Comparison of ENCODE assay signal across 19 cellular contexts in the genomic region with DNA sequence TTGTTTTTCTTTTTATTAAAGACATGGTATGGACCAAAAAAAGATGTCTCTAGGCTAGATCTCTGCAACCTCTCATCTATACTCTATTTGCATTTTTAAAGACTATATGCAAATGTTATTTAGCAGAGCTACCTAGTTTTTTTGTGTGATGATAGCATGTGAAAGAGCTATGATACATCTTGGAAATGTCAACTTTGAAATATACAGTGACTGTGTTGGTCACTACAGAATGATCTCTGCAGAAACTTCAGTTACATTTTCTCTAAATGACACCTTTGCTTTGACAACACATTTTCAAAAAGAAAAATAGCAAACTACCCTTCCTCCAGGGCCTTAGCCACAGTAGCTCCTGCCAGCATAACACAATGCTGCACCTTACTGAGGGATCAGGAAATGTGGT.
DNase-seq lines count a peak whose midpoint lies in the region; ATAC-seq and TF ChIP-seq lines count a peak whose summit lies in the region.
"Had no signal": no experiment of that assay in that cellular context is flagged by ENCODE, and none has a peak within 500 bp of the region (broad histone marks: within the 10 kb centered on the region; RNA-seq: fewer than 3 reads in every experiment).

No MANE protein-coding gene starts in this region.

- H3K4me1 ChIP-seq in right atrium auricular region = no peaks in the 10 kb centered on the region

- H3K27me3 ChIP-seq in right atrium auricular region = no peaks in the 10 kb centered on the region

- peak overlapping the region; percentile 56 for H3K27ac Mint-ChIP-seq in activated naive CD4-positive, alpha-beta T cell treated with anti-CD3 and anti-CD28 coated beads, Interleukin-2, amount 50 U/mL, for 24 hours
- H3K27ac Mint-ChIP-seq in IgD-negative memory B cell (peak overlapping the region in 2 of 3 donors; percentile 56 to 72), natural killer cell (peak overlapping the region; percentile 13 to 35), MCF 10A (ENCODE audit: low read depth, unreplicated experiment) (no peak overlapping the region)
- no peak overlapping the region for H3K27ac Mint-ChIP-seq in stimulated activated naive CD8-positive, alpha-beta T cell treated with anti-CD3 and anti-CD28 coated beads, Interleukin-15, amount 100 ng/mL, for 72 hours

- H3K27me3 Mint-ChIP-seq in activated naive CD4-positive, alpha-beta T cell treated with anti-CD3 and anti-CD28 coated beads, Interleukin-2, amount 50 U/mL, for 24 hours = no peaks in the 10 kb centered on the region
- H3K27me3 Mint-ChIP-seq in IgD-negative memory B cell (no peaks in the 10 kb centered on the region), natural killer cell (ENCODE audit: low read depth in 2 of 2) (no peaks in the 10 kb centered on the region), MCF 10A (ENCODE audit: insufficient read depth, unreplicated experiment) (peaks cover 27% of the 10 kb centered on the region)
- no peaks in the 10 kb centered on the region for H3K27me3 Mint-ChIP-seq in stimulated activated naive CD8-positive, alpha-beta T cell treated with anti-CD3 and anti-CD28 coated beads, Interleukin-15, amount 100 ng/mL, for 72 hours
- H3K27me3 Mint-ChIP-seq: CD4-positive, CD25-positive, alpha-beta regulatory T cell had no signal

- ATAC-seq in natural killer cell = no peak
- peak; percentile 36 for ATAC-seq in stimulated activated naive CD8-positive, alpha-beta T cell treated with anti-CD3 and anti-CD28 coated beads, Interleukin-15, amount 100 ng/mL, for 72 hours

- no peak for DNase-seq in activated naive CD4-positive, alpha-beta T cell (lab: John Stamatoyannopoulos, UW)
- DNase-seq in natural killer cell (no peak), MCF 10A (ENCODE audit: unreplicated experiment) (no peak), right atrium auricular region (ENCODE audit: low spot score) (no peak)
- DNase-seq in stimulated activated naive CD8-positive, alpha-beta T cell treated with anti-CD3 and anti-CD28 coated beads, Interleukin-15, amount 100 ng/mL, for 72 hours = no peak
- DNase-seq: CD4-positive, CD25-positive, alpha-beta regulatory T cell; EL; GF-D8; H7; IMR-90; Karpas-422; NCI-H1417; NCI-H1694 treated with DMSO at 0.1 percent for 48 hours; NCI-H2081 treated with DMSO at 0.1 percent for 48 hours; NCI-H2171 treated with DMSO at 0.1 percent for 48 hours; NCI-H524 treated with DMSO at 0.1 percent for 48 hours; OCI-M1 had no signal

- H3K4me1 Mint-ChIP-seq in activated naive CD4-positive, alpha-beta T cell treated with anti-CD3 and anti-CD28 coated beads, Interleukin-2, amount 50 U/mL, for 24 hours = peaks cover 64% of the 10 kb centered on the region
- H3K4me1 Mint-ChIP-seq in IgD-negative memory B cell (peaks cover 53 to 76% (median 63%) of the 10 kb centered on the region in 3 donors), natural killer cell (peaks cover 52 to 65% of the 10 kb centered on the region in 2 donors), MCF 10A (ENCODE audit: insufficient read depth, unreplicated experiment) (no peaks in the 10 kb centered on the region)
- H3K4me1 Mint-ChIP-seq in stimulated activated naive CD8-positive, alpha-beta T cell treated with anti-CD3 and anti-CD28 coated beads, Interleukin-15, amount 100 ng/mL, for 72 hours = peaks cover 63% of the 10 kb centered on the region

- no peaks in the 10 kb centered on the region for H3K9me3 ChIP-seq in right atrium auricular region

- TF ChIP-seq CTCF in natural killer cell (IDR thresholded peaks at IDR 0.05) (no peak), MCF 10A (IDR thresholded peaks at IDR 0.05; ENCODE audit: unreplicated experiment) (no peak), right atrium auricular region (IDR thresholded peaks at IDR 0.05) (no peak)

- H3K36me3 ChIP-seq in right atrium auricular region = no peaks in the 10 kb centered on the region

- H3K4me3 Mint-ChIP-seq in activated naive CD4-positive, alpha-beta T cell treated with anti-CD3 and anti-CD28 coated beads, Interleukin-2, amount 50 U/mL, for 24 hours = no peak overlapping the region
- peak overlapping the region in 3 of 4 donors; percentile 15 to 49 (median 39) for H3K4me3 Mint-ChIP-seq in IgD-negative memory B cell
- peak overlapping the region; percentile 21 for H3K4me3 Mint-ChIP-seq in natural killer cell
- peak overlapping the region in 1 of 2 donors; percentile 36 for H3K4me3 Mint-ChIP-seq in stimulated activated naive CD8-positive, alpha-beta T cell treated with anti-CD3 and anti-CD28 coated beads, Interleukin-15, amount 100 ng/mL, for 72 hours
- no peak overlapping the region for H3K4me3 Mint-ChIP-seq in MCF 10A (ENCODE audit: unreplicated experiment)
- H3K4me3 Mint-ChIP-seq: CD4-positive, CD25-positive, alpha-beta regulatory T cell had no signal

- intact Hi-C loops in natural killer cell (cut with micrococcal nuclease) (no loop called here), MCF 10A (cut with micrococcal nuclease) (no loop called here)

- no peak overlapping the region for H3K27ac ChIP-seq in right atrium auricular region

- peaks cover 21% of the 10 kb centered on the region for H3K36me3 Mint-ChIP-seq in activated naive CD4-positive, alpha-beta T cell treated with anti-CD3 and anti-CD28 coated beads, Interleukin-2, amount 50 U/mL, for 24 hours
- peaks cover 15% of the 10 kb centered on the region for H3K36me3 Mint-ChIP-seq in IgD-negative memory B cell
- H3K36me3 Mint-ChIP-seq in natural killer cell = no peaks in the 10 kb centered on the region
- H3K36me3 Mint-ChIP-seq in MCF 10A (ENCODE audit: insufficient read depth, unreplicated experiment) = no peaks in the 10 kb centered on the region

- no peak overlapping the region for H3K4me3 ChIP-seq in right atrium auricular region

- no TSS peak for BruUV-seq in MCF 10A (replicated peaks; lab: Mats Ljungman, UMichigan)

- CTCF ChIA-PET in MCF 10A (lab: Yijun Ruan, JAX) = interaction anchor here (0.6 kb wide), 1 partner anchor 87 kb away, joined by 3 read pairs; no protein-coding TSS in a partner anchor

- POLR2A ChIA-PET in MCF 10A (lab: Yijun Ruan, JAX) = no interaction called here

- no peaks in the 10 kb centered on the region for H3K9me3 Mint-ChIP-seq in activated naive CD4-positive, alpha-beta T cell treated with anti-CD3 and anti-CD28 coated beads, Interleukin-2, amount 50 U/mL, for 24 hours
- peaks cover 0 to 5% (median 0%) of the 10 kb centered on the region in 3 donors for H3K9me3 Mint-ChIP-seq in IgD-negative memory B cell
- H3K9me3 Mint-ChIP-seq in natural killer cell = no peaks in the 10 kb centered on the region
- peaks cover 22 to 23% of the 10 kb centered on the region in 2 donors for H3K9me3 Mint-ChIP-seq in stimulated activated naive CD8-positive, alpha-beta T cell treated with anti-CD3 and anti-CD28 coated beads, Interleukin-15, amount 100 ng/mL, for 72 hours
- H3K9me3 Mint-ChIP-seq in MCF 10A (ENCODE audit: unreplicated experiment) = no peaks in the 10 kb centered on the region

Comparison
In these comparisons a context has a peak if more than half of its experiments do, and no peak if none do; other contexts are left out.
1. H3K27ac Mint-ChIP-seq: peak in activated naive CD4-positive, alpha-beta T cell treated with anti-CD3 and anti-CD28 coated beads, Interleukin-2, amount 50 U/mL, for 24 hours (single experiment), IgD-negative memory B cell (2 of 3) and natural killer cell (2 of 2); none in stimulated activated naive CD8-positive, alpha-beta T cell treated with anti-CD3 and anti-CD28 coated beads, Interleukin-15, amount 100 ng/mL, for 72 hours (0 of 2) and MCF 10A (single experiment).
2. H3K4me3 Mint-ChIP-seq: peak in IgD-negative memory B cell (3 of 4) and natural killer cell (single experiment); none in activated naive CD4-positive, alpha-beta T cell treated with anti-CD3 and anti-CD28 coated beads, Interleukin-2, amount 50 U/mL, for 24 hours (single experiment) and MCF 10A (single experiment).